18 cellular contexts compared by ENCODE assay signal in the genomic region with DNA sequence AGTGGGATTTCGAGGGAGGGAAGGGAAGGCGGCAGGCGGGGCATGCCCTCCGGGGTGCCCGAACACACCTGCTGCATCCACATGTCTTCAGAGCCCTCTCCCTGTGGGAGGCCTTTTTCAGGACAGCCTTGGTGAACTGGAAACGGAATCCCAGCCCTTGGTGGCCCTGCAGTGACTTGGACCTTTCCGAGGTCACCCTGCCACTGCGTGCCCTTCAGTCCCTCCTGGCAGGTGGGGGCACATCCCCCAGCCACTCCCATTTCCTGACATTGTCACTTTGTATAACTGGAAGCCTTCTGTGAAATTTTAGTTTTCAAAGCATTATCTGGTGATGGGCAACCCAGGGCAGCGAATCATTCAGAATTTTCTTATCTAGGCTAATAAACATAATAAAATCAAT.
"Had no signal": no experiment of that assay in that cellular context is flagged by ENCODE, and none has a peak within 500 bp of the region (broad histone marks: within the 10 kb centered on the region; RNA-seq: fewer than 3 reads in every experiment).

No MANE protein-coding gene starts in this region.

- H3K9me3 ChIP-seq: colonic mucosa, stomach had no signal

- H3K27ac ChIP-seq: colonic mucosa, stomach, VCaP had no signal

- H3K4me1 ChIP-seq: colonic mucosa had no signal

- H3K4me3 ChIP-seq: colonic mucosa, lung, stomach had no signal

- DNase-seq: activated CD4-positive, alpha-beta T cell treated with anti-CD3 and anti-CD28 coated beads for 1 hour; activated CD4-positive, alpha-beta T cell treated with anti-CD3 and anti-CD28 coated beads, Interleukin-2, amount 50 U/mL, for 4 hours; activated naive CD4-positive, alpha-beta T cell treated with Interleukin-2 at 50 U/mL for 16 hours; activated T-cell treated with anti-CD3 and anti-CD28 coated beads for 4 hours; anterior cingulate cortex; colonic mucosa; endodermal cell; glutamatergic neuron; hypothalamus; islet precursor cell; nucleus accumbens; stimulated activated CD4-positive, alpha-beta T cell treated with anti-CD3 and anti-CD28 coated beads, Interleukin-15, amount 100 ng/mL, for 24 hours; stimulated activated CD4-positive, alpha-beta T cell treated with anti-CD3 and anti-CD28 coated beads, Interleukin-2, amount 100 ng/mL, for 48 hours; stomach; T-helper 17 cell; trophoblast cell had no signal
